In genomic region chr17:45430738-45431530, GRCh38 we compare ENCODE assay signal across 9 cellular contexts. TPM values are rescaled to one million over a fixed set of nuclear protein-coding genes. Genes with fewer than 3 reads are reported as not detected.
DNase-seq lines count a peak whose midpoint lies in the region; ATAC-seq lines count a peak whose summit lies in the region.
"Had no signal": no experiment of that assay in that cellular context is flagged by ENCODE, and none has a peak within 500 bp of the region (broad histone marks: within the 10 kb centered on the region; RNA-seq: fewer than 3 reads in every experiment).

No MANE protein-coding gene starts in this region.

- no peaks in the 10 kb centered on the region for H3K27me3 Mint-ChIP-seq in activated T-helper 1 cell treated with anti-CD3 and anti-CD28 coated beads, Interleukin-12 subunit alpha, Interleukin-12 subunit beta, Interleukin-2, Interleukin-4 antibody, amounts not matched to agents 30 ng/mL and 10 ng/mL and 1 ng/mL, durations not matched to agents 14 hours and 24 hours and 36 hours (ENCODE audit: insufficient read depth)

- H3K4me3 Mint-ChIP-seq in activated T-helper 1 cell treated with anti-CD3 and anti-CD28 coated beads, Interleukin-12 subunit alpha, Interleukin-12 subunit beta, Interleukin-2, Interleukin-4 antibody, amounts not matched to agents 30 ng/mL and 10 ng/mL and 1 ng/mL, durations not matched to agents 14 hours and 24 hours and 36 hours = peak overlapping the region; percentile 79

- peak overlapping the region; percentile 66; the same call in 1 of the 2 replicates for H3K4me3 ChIP-seq in iPS DF 6.9 (ENCODE audit: low read length)

- H3K9me3 ChIP-seq in iPS DF 6.9 (ENCODE audit: control insufficient read depth, insufficient read depth, low read length) = no peaks in the 10 kb centered on the region
- H3K9me3 ChIP-seq: adrenal gland had no signal

- peaks cover 29% of the 10 kb centered on the region for H3K4me1 Mint-ChIP-seq in activated T-helper 1 cell treated with anti-CD3 and anti-CD28 coated beads, Interleukin-12 subunit alpha, Interleukin-12 subunit beta, Interleukin-2, Interleukin-4 antibody, amounts not matched to agents 30 ng/mL and 10 ng/mL and 1 ng/mL, durations not matched to agents 14 hours and 24 hours and 36 hours (ENCODE audit: low read depth)

- ATAC-seq in HG03097 (IDR thresholded peaks at IDR 0.05; ENCODE audit: low FRiP score, unreplicated experiment) = peak; percentile 20
- no peak for ATAC-seq in GM18870 (IDR thresholded peaks at IDR 0.05; ENCODE audit: unreplicated experiment)

- DNase-seq in NCI-H748 (lab: John Stamatoyannopoulos, UW; ENCODE audit: unreplicated experiment) = peak; percentile 60
- no peak for DNase-seq in NCI-H748 treated with DMSO at 0.1 percent for 48 hours (lab: John Stamatoyannopoulos, UW)
- no peak for DNase-seq in activated T-helper 1 cell treated with anti-CD3 and anti-CD28 coated beads, Interleukin-12 subunit alpha, Interleukin-12 subunit beta, Interleukin-2, Interleukin-4 antibody, amounts not matched to agents 30 ng/mL and 10 ng/mL and 1 ng/mL, durations not matched to agents 14 hours and 24 hours and 36 hours (ENCODE audit: low spot score)
- no peak for DNase-seq in iPS DF 6.9 (ENCODE audit: low read depth, low spot score)
- peak; percentile 30 for DNase-seq in stimulated activated CD4-positive, alpha-beta T cell treated with anti-CD3 and anti-CD28 coated beads, Interleukin-1b, Interleukin-23, amount 100 ng/mL, for 48 hours
- no peak for DNase-seq in SW 1271 (lab: John Stamatoyannopoulos, UW)

- H3K4me1 ChIP-seq in iPS DF 6.9 (ENCODE audit: control insufficient read depth, insufficient read depth, low read length) = peaks cover 5% of the 10 kb centered on the region; the same call in 1 of the 2 replicates

- no peaks in the 10 kb centered on the region for H3K36me3 Mint-ChIP-seq in activated T-helper 1 cell treated with anti-CD3 and anti-CD28 coated beads, Interleukin-12 subunit alpha, Interleukin-12 subunit beta, Interleukin-2, Interleukin-4 antibody, amounts not matched to agents 30 ng/mL and 10 ng/mL and 1 ng/mL, durations not matched to agents 14 hours and 24 hours and 36 hours (ENCODE audit: low read depth)

- H3K27me3 ChIP-seq in iPS DF 6.9 (ENCODE audit: control insufficient read depth, insufficient read depth, low read length) = peaks cover 23% of the 10 kb centered on the region

- intact Hi-C loops in activated T-helper 1 cell treated with anti-CD3 and anti-CD28 coated beads, Interleukin-12 subunit alpha, Interleukin-12 subunit beta, Interleukin-2, Interleukin-4 antibody, amounts not matched to agents 30 ng/mL and 10 ng/mL and 1 ng/mL, durations not matched to agents 14 hours and 24 hours and 36 hours (cut with micrococcal nuclease) = no loop called here

- no peak overlapping the region for H3K27ac ChIP-seq in iPS DF 6.9 (ENCODE audit: low read length)

- no CpG with 5 or more reads among the region's 47 CpGs for WGBS in iPS DF 6.9 (ENCODE audit: insufficient coverage, insufficient read length)

- no peak overlapping the region for H3K27ac Mint-ChIP-seq in activated T-helper 1 cell treated with anti-CD3 and anti-CD28 coated beads, Interleukin-12 subunit alpha, Interleukin-12 subunit beta, Interleukin-2, Interleukin-4 antibody, amounts not matched to agents 30 ng/mL and 10 ng/mL and 1 ng/mL, durations not matched to agents 14 hours and 24 hours and 36 hours

- no peaks in the 10 kb centered on the region for H3K9me3 Mint-ChIP-seq in activated T-helper 1 cell treated with anti-CD3 and anti-CD28 coated beads, Interleukin-12 subunit alpha, Interleukin-12 subunit beta, Interleukin-2, Interleukin-4 antibody, amounts not matched to agents 30 ng/mL and 10 ng/mL and 1 ng/mL, durations not matched to agents 14 hours and 24 hours and 36 hours

- no peaks in the 10 kb centered on the region; the same call in 1 of the 2 replicates for H3K36me3 ChIP-seq in iPS DF 6.9 (ENCODE audit: control insufficient read depth, insufficient read depth, low read length)

RNA-seq across cellular contexts. Expression of gene ARHGAP27, which starts 1.7 kb away (rescaled TPM):
- total RNA-seq in activated T-helper 1 cell treated with anti-CD3 and anti-CD28 coated beads, Interleukin-12 subunit alpha, Interleukin-12 subunit beta, Interleukin-2, Interleukin-4 antibody, amounts not matched to agents 30 ng/mL and 10 ng/mL and 1 ng/mL, durations not matched to agents 14 hours and 24 hours and 36 hours = 47.9 and 59.1 TPM in 2 replicates

RNA-seq across cellular contexts. Expression of gene PLEKHM1, which starts 59.6 kb away (rescaled TPM):
- 35.6 and 42.6 TPM in 2 replicates for total RNA-seq in activated T-helper 1 cell treated with anti-CD3 and anti-CD28 coated beads, Interleukin-12 subunit alpha, Interleukin-12 subunit beta, Interleukin-2, Interleukin-4 antibody, amounts not matched to agents 30 ng/mL and 10 ng/mL and 1 ng/mL, durations not matched to agents 14 hours and 24 hours and 36 hours

Comparison
In these comparisons a context has a peak if more than half of its experiments do, and no peak if none do; other contexts are left out.
1. DNase-seq: peak in NCI-H748 (single experiment) and stimulated activated CD4-positive, alpha-beta T cell treated with anti-CD3 and anti-CD28 coated beads, Interleukin-1b, Interleukin-23, amount 100 ng/mL, for 48 hours (single experiment); none in NCI-H748 treated with DMSO at 0.1 percent for 48 hours (single experiment), activated T-helper 1 cell treated with anti-CD3 and anti-CD28 coated beads, Interleukin-12 subunit alpha, Interleukin-12 subunit beta, Interleukin-2, Interleukin-4 antibody, amounts not matched to agents 30 ng/mL and 10 ng/mL and 1 ng/mL, durations not matched to agents 14 hours and 24 hours and 36 hours (single experiment), iPS DF 6.9 (single experiment) and SW 1271 (0 of 2).